8 cellular contexts compared by ENCODE assay signal in genomic region chr19:289651-290538, GRCh38. TPM values are rescaled to one million over a fixed set of nuclear protein-coding genes. Genes with fewer than 3 reads are reported as not detected.
DNase-seq lines count a peak whose midpoint lies in the region; ATAC-seq and TF ChIP-seq lines count a peak whose summit lies in the region.

No MANE protein-coding gene starts in this region.

- peaks cover 58% of the 10 kb centered on the region for H3K27me3 Mint-ChIP-seq in activated naive CD8-positive, alpha-beta T cell treated with anti-CD3 and anti-CD28 coated beads for 36 hours

- no peak for TF ChIP-seq CTCF in GM12865 (IDR thresholded peaks at IDR 0.05; ENCODE audit: insufficient read depth, low read depth, low read length, missing control alignments)

- H3K4me3 ChIP-seq in GM12865 (ENCODE audit: low read depth, low read length) (no peak overlapping the region), iPS-20b (ENCODE audit: low read length) (peak overlapping the region; percentile 71)

- H3K4me1 Mint-ChIP-seq in activated naive CD8-positive, alpha-beta T cell treated with anti-CD3 and anti-CD28 coated beads for 36 hours: peaks cover 6% of the 10 kb centered on the region

- H3K9ac ChIP-seq in iPS-20b (ENCODE audit: low read depth, low read length): peak overlapping the region; percentile 77

- peaks cover 39% of the 10 kb centered on the region for H3K27me3 ChIP-seq in iPS-20b (ENCODE audit: insufficient read depth, low read length)

- H3K4me3 Mint-ChIP-seq in activated naive CD8-positive, alpha-beta T cell treated with anti-CD3 and anti-CD28 coated beads for 36 hours: no peak overlapping the region

- peaks cover 16% of the 10 kb centered on the region; the same call in 1 of the 2 replicates for H3K36me3 ChIP-seq in iPS-20b (ENCODE audit: insufficient read depth, low read depth, low read length)

- no peaks in the 10 kb centered on the region for H3K9me3 ChIP-seq in iPS-20b (ENCODE audit: insufficient read depth, low read depth, low read length)

- peaks cover 11% of the 10 kb centered on the region; the same call in 1 of the 2 replicates for H3K4me1 ChIP-seq in iPS-20b (ENCODE audit: insufficient read depth, low read length)

- no peaks in the 10 kb centered on the region for H3K36me3 Mint-ChIP-seq in activated naive CD8-positive, alpha-beta T cell treated with anti-CD3 and anti-CD28 coated beads for 36 hours

- H3K27ac Mint-ChIP-seq in activated naive CD8-positive, alpha-beta T cell treated with anti-CD3 and anti-CD28 coated beads for 36 hours: no peak overlapping the region

- peak overlapping the region; percentile 88 for H3K27ac ChIP-seq in iPS-20b (ENCODE audit: low read length)

- peak; percentile 29 for DNase-seq in GM12865 (ENCODE audit: low read depth)
- DNase-seq in NCI-H510A treated with DMSO at 0.1 percent for 48 hours (lab: John Stamatoyannopoulos, UW): peak; percentile 62
- peak; percentile 33 for DNase-seq in activated naive CD8-positive, alpha-beta T cell treated with anti-CD3 and anti-CD28 coated beads for 36 hours
- peak; percentile 13 for DNase-seq in stimulated activated CD8-positive, alpha-beta memory T cell treated with anti-CD3 and anti-CD28 coated beads, Interleukin-12 subunit alpha, Interleukin-12 subunit beta, amount 100 ng/mL, for 1 hour (ENCODE audit: low read depth)

- ATAC-seq in GM19035 (IDR thresholded peaks at IDR 0.05; ENCODE audit: unreplicated experiment) (no peak), GM19324 (IDR thresholded peaks at IDR 0.05; ENCODE audit: low FRiP score, unreplicated experiment) (no peak), GM19455 (IDR thresholded peaks at IDR 0.05; ENCODE audit: unreplicated experiment) (no peak)

- no peaks in the 10 kb centered on the region for H3K9me3 Mint-ChIP-seq in activated naive CD8-positive, alpha-beta T cell treated with anti-CD3 and anti-CD28 coated beads for 36 hours

RNA-seq across cellular contexts. Expression of gene PLPP2, which starts 1.3 kb away (rescaled TPM):
- total RNA-seq in activated naive CD8-positive, alpha-beta T cell treated with anti-CD3 and anti-CD28 coated beads for 36 hours: not detected

RNA-seq across cellular contexts. Expression of gene MIER2, which starts 54.7 kb away (rescaled TPM):
- total RNA-seq in activated naive CD8-positive, alpha-beta T cell treated with anti-CD3 and anti-CD28 coated beads for 36 hours: 10 to 100 TPM; 17.2 to 18.6 TPM
